Comparison of ENCODE assay signal across 33 cellular contexts in genomic region chr18:2919600-2919999, GRCh38.
A peak's percentile ranks its signal among the peaks of the same experiment; 100 is the strongest.
DNase-seq lines count a peak whose midpoint lies in the region; ATAC-seq lines count a peak whose summit lies in the region.
"Had no signal": no experiment of that assay in that cellular context is flagged by ENCODE, and none has a peak within 500 bp of the region (broad histone marks: within the 10 kb centered on the region; RNA-seq: fewer than 3 reads in every experiment).

No MANE protein-coding gene starts in this region.

- H3K4me3 ChIP-seq in CD4-positive, CD25-positive, alpha-beta regulatory T cell (ENCODE audit: low read depth, low read length): no peak overlapping the region
- H3K4me3 ChIP-seq in naive thymus-derived CD4-positive, alpha-beta T cell (ENCODE audit: low read length): no peak overlapping the region
- H3K4me3 ChIP-seq: ascending aorta, GM12878, K562, pancreas, smooth muscle cell, thoracic aorta, uterus had no signal

- no peaks in the 10 kb centered on the region for H3K9me3 Mint-ChIP-seq in activated CD4-positive, alpha-beta T cell treated with anti-CD3 and anti-CD28 coated beads, Interleukin-2, amount 10 ng/mL, durations not matched to agents 7 days and 5 days
- H3K9me3 Mint-ChIP-seq in CD4-positive, CD25-positive, alpha-beta regulatory T cell: no peaks in the 10 kb centered on the region
- no peaks in the 10 kb centered on the region for H3K9me3 Mint-ChIP-seq in central memory CD8-positive, alpha-beta T cell
- peaks cover 0 to 1% (median 0%) of the 10 kb centered on the region in 11 donors for H3K9me3 Mint-ChIP-seq in naive thymus-derived CD4-positive, alpha-beta T cell
- H3K9me3 Mint-ChIP-seq: activated CD4-positive, alpha-beta T cell treated with anti-CD3 and anti-CD28 coated beads, Interleukin-2, amount 10 ng/mL, durations not matched to agents 24 days and 14 days; activated T-helper 17 cell treated with anti-CD3 and anti-CD28 coated beads, Interleukin-2, amount 50 U/mL, for 72 hours; effector memory CD8-positive, alpha-beta T cell; memory B cell; neural crest cell had no signal

- peaks cover 95% of the 10 kb centered on the region for H3K36me3 ChIP-seq in CD4-positive, CD25-positive, alpha-beta regulatory T cell (ENCODE audit: control insufficient read depth, insufficient read depth, low read length)
- peaks cover 33 to 87% (median 39%) of the 10 kb centered on the region in 3 experiments for H3K36me3 ChIP-seq in naive thymus-derived CD4-positive, alpha-beta T cell (ENCODE audit: control insufficient read depth in 2 of 3, insufficient read depth in 3 of 3, low read length in 3 of 3)
- H3K36me3 ChIP-seq: uterus had no signal

- H3K27ac Mint-ChIP-seq in activated CD4-positive, alpha-beta T cell treated with anti-CD3 and anti-CD28 coated beads, Interleukin-2, amount 10 ng/mL, durations not matched to agents 7 days and 5 days: peak overlapping the region; percentile 36
- H3K27ac Mint-ChIP-seq in CD4-positive, CD25-positive, alpha-beta regulatory T cell: peak overlapping the region in 2 of 3 donors; percentile 12 to 29
- H3K27ac Mint-ChIP-seq in central memory CD8-positive, alpha-beta T cell (ENCODE audit: low read depth): peak overlapping the region; percentile 51
- H3K27ac Mint-ChIP-seq in naive thymus-derived CD4-positive, alpha-beta T cell: peak overlapping the region in 7 of 9 donors; percentile 23 to 88 (median 59)
- H3K27ac Mint-ChIP-seq: activated CD4-positive, alpha-beta T cell treated with anti-CD3 and anti-CD28 coated beads, Interleukin-2, amount 10 ng/mL, durations not matched to agents 24 days and 14 days; memory B cell had no signal

- H3K27me3 ChIP-seq in CD4-positive, CD25-positive, alpha-beta regulatory T cell (ENCODE audit: control insufficient read depth, insufficient read depth, low read length): no peaks in the 10 kb centered on the region
- H3K27me3 ChIP-seq in naive thymus-derived CD4-positive, alpha-beta T cell (ENCODE audit: control insufficient read depth in 2 of 2, insufficient read depth in 2 of 2, low read length in 2 of 2): no peaks in the 10 kb centered on the region
- H3K27me3 ChIP-seq: ascending aorta, pancreas, uterus had no signal

- intact Hi-C loops in naive thymus-derived CD4-positive, alpha-beta T cell (cut with micrococcal nuclease): no loop called here

- H3K4me1 Mint-ChIP-seq in activated CD4-positive, alpha-beta T cell treated with anti-CD3 and anti-CD28 coated beads, Interleukin-2, amount 10 ng/mL, durations not matched to agents 7 days and 5 days: peaks cover 17% of the 10 kb centered on the region
- peaks cover 0 to 19% (median 14%) of the 10 kb centered on the region in 4 donors for H3K4me1 Mint-ChIP-seq in CD4-positive, CD25-positive, alpha-beta regulatory T cell
- H3K4me1 Mint-ChIP-seq in central memory CD8-positive, alpha-beta T cell: peaks cover 14% of the 10 kb centered on the region
- peaks cover 4 to 33% (median 26%) of the 10 kb centered on the region in 7 donors for H3K4me1 Mint-ChIP-seq in naive thymus-derived CD4-positive, alpha-beta T cell

- no peak overlapping the region for H3K27ac ChIP-seq in CD4-positive, CD25-positive, alpha-beta regulatory T cell (ENCODE audit: insufficient read depth, low read length, poor library complexity, severe bottlenecking)
- no peak overlapping the region for H3K27ac ChIP-seq in naive thymus-derived CD4-positive, alpha-beta T cell (ENCODE audit: low read depth, low read length)
- H3K27ac ChIP-seq: ascending aorta, pancreas, thoracic aorta, uterus, WERI-Rb-1 had no signal

- no peaks in the 10 kb centered on the region for H3K27me3 Mint-ChIP-seq in activated CD4-positive, alpha-beta T cell treated with anti-CD3 and anti-CD28 coated beads, Interleukin-2, amount 10 ng/mL, durations not matched to agents 7 days and 5 days
- H3K27me3 Mint-ChIP-seq in CD4-positive, CD25-positive, alpha-beta regulatory T cell: no peaks in the 10 kb centered on the region
- no peaks in the 10 kb centered on the region for H3K27me3 Mint-ChIP-seq in central memory CD8-positive, alpha-beta T cell
- H3K27me3 Mint-ChIP-seq in naive thymus-derived CD4-positive, alpha-beta T cell: no peaks in the 10 kb centered on the region
- H3K27me3 Mint-ChIP-seq: activated CD4-positive, alpha-beta T cell treated with anti-CD3 and anti-CD28 coated beads, Interleukin-2, amount 10 ng/mL, durations not matched to agents 24 days and 14 days; activated T-helper 17 cell treated with anti-CD3 and anti-CD28 coated beads, Interleukin-2, amount 50 U/mL, for 72 hours; CD4-positive, alpha-beta memory T cell; effector memory CD8-positive, alpha-beta T cell; memory B cell had no signal

- peaks cover 66% of the 10 kb centered on the region for H3K36me3 Mint-ChIP-seq in activated CD4-positive, alpha-beta T cell treated with anti-CD3 and anti-CD28 coated beads, Interleukin-2, amount 10 ng/mL, durations not matched to agents 7 days and 5 days (ENCODE audit: low read depth)
- H3K36me3 Mint-ChIP-seq in CD4-positive, CD25-positive, alpha-beta regulatory T cell: peaks cover 48% of the 10 kb centered on the region
- peaks cover 68% of the 10 kb centered on the region for H3K36me3 Mint-ChIP-seq in central memory CD8-positive, alpha-beta T cell (ENCODE audit: insufficient read depth)
- H3K36me3 Mint-ChIP-seq in naive thymus-derived CD4-positive, alpha-beta T cell: peaks cover 17 to 71% (median 30%) of the 10 kb centered on the region in 5 donors

- no peak overlapping the region for H3K4me3 Mint-ChIP-seq in activated CD4-positive, alpha-beta T cell treated with anti-CD3 and anti-CD28 coated beads, Interleukin-2, amount 10 ng/mL, durations not matched to agents 7 days and 5 days
- H3K4me3 Mint-ChIP-seq in CD4-positive, CD25-positive, alpha-beta regulatory T cell: no peak overlapping the region
- no peak overlapping the region for H3K4me3 Mint-ChIP-seq in central memory CD8-positive, alpha-beta T cell
- no peak overlapping the region for H3K4me3 Mint-ChIP-seq in naive thymus-derived CD4-positive, alpha-beta T cell
- H3K4me3 Mint-ChIP-seq: activated CD4-positive, alpha-beta T cell treated with anti-CD3 and anti-CD28 coated beads, Interleukin-2, amount 10 ng/mL, durations not matched to agents 24 days and 14 days; activated T-helper 17 cell treated with anti-CD3 and anti-CD28 coated beads, Interleukin-2, amount 50 U/mL, for 72 hours; CD4-positive, alpha-beta memory T cell; effector memory CD8-positive, alpha-beta T cell; memory B cell; neural crest cell had no signal

- DNase-seq in activated CD4-positive, alpha-beta T cell treated with anti-CD3 and anti-CD28 coated beads, Interleukin-2, amount 10 ng/mL, durations not matched to agents 7 days and 5 days: no peak
- no peak for DNase-seq in activated CD4-positive, alpha-beta T cell treated with anti-CD3 and anti-CD28 coated beads for 1 hour
- DNase-seq in CD4-positive, CD25-positive, alpha-beta regulatory T cell: no peak
- no peak for DNase-seq in central memory CD8-positive, alpha-beta T cell (ENCODE audit: low spot score in 2 of 2)
- DNase-seq in naive thymus-derived CD4-positive, alpha-beta T cell: no peak
- DNase-seq in HuH-7 (ENCODE audit: low spot score): no peak
- DNase-seq in NCI-H774 (lab: John Stamatoyannopoulos, UW): no peak
- DNase-seq: 8988T; activated CD4-positive, alpha-beta T cell treated with anti-CD3 and anti-CD28 coated beads, Interleukin-2, amount 10 ng/mL, durations not matched to agents 24 days and 14 days; CD4-positive, alpha-beta memory T cell; cortex of kidney; DMS153; effector memory CD8-positive, alpha-beta T cell; erythroblast; glutamatergic neuron; NCI-H1105; NCI-H187; NCI-H2171; pancreas; stimulated activated naive CD8-positive, alpha-beta T cell treated with anti-CD3 and anti-CD28 coated beads, Interleukin-15, Interleukin-2, amounts not matched to agents 100 U/mL and 50 U/mL, for 24 hours; T-helper 9 cell; uterus; WERI-Rb-1 had no signal

- CTCF ChIA-PET in activated CD4-positive, alpha-beta T cell treated with anti-CD3 and anti-CD28 coated beads, Interleukin-2, amount 10 ng/mL, durations not matched to agents 7 days and 5 days (lab: Charles Lee): interaction anchor here (0.8 to 3.0 kb wide), 4 partner anchors 9 to 153 kb away, joined by 3 to 7 read pairs (median 4); no protein-coding TSS in a partner anchor
- CTCF ChIA-PET in naive thymus-derived CD4-positive, alpha-beta T cell (lab: Charles Lee): interaction anchor here (1.4 kb wide), 1 partner anchor 14 kb away, joined by 3 read pairs; no protein-coding TSS in a partner anchor

- H3K4me1 ChIP-seq in CD4-positive, CD25-positive, alpha-beta regulatory T cell (ENCODE audit: control insufficient read depth, insufficient read depth, low read length, poor library complexity, severe bottlenecking): peaks cover 6% of the 10 kb centered on the region
- no peaks in the 10 kb centered on the region for H3K4me1 ChIP-seq in naive thymus-derived CD4-positive, alpha-beta T cell (ENCODE audit: control insufficient read depth in 2 of 2, insufficient read depth in 2 of 2, low read length in 2 of 2)

- POLR2A ChIA-PET in activated CD4-positive, alpha-beta T cell treated with anti-CD3 and anti-CD28 coated beads, Interleukin-2, amount 10 ng/mL, durations not matched to agents 7 days and 5 days (lab: Charles Lee): no interaction called here
- POLR2A ChIA-PET in naive thymus-derived CD4-positive, alpha-beta T cell (lab: Charles Lee): no interaction called here

- H3K9me3 ChIP-seq in CD4-positive, CD25-positive, alpha-beta regulatory T cell (ENCODE audit: control insufficient read depth in 2 of 2, low read length in 2 of 2): no peaks in the 10 kb centered on the region
- no peaks in the 10 kb centered on the region for H3K9me3 ChIP-seq in naive thymus-derived CD4-positive, alpha-beta T cell (ENCODE audit: control insufficient read depth in 2 of 3, low read length in 3 of 3)
- H3K9me3 ChIP-seq: ascending aorta, pancreas, thoracic aorta, uterus had no signal

- no peak for ATAC-seq in CD4-positive, CD25-positive, alpha-beta regulatory T cell (ENCODE audit: low read depth in 2 of 2)
- no peak for ATAC-seq in central memory CD8-positive, alpha-beta T cell (replicated peaks; ENCODE audit: extremely low read depth, poor library complexity, severe bottlenecking)
- no peak for ATAC-seq in naive thymus-derived CD4-positive, alpha-beta T cell
- ATAC-seq in HG02938 (IDR thresholded peaks at IDR 0.05; ENCODE audit: unreplicated experiment): no peak
- ATAC-seq: activated T-helper 17 cell treated with anti-CD3 and anti-CD28 coated beads, Interleukin-2, amount 50 U/mL, for 72 hours; effector memory CD8-positive, alpha-beta T cell; GM12878; HCT116; K562; pancreas; stimulated activated naive CD8-positive, alpha-beta T cell treated with anti-CD3 and anti-CD28 coated beads, Interleukin-15, Interleukin-2, amounts not matched to agents 100 U/mL and 50 U/mL, for 24 hours had no signal
